8 cellular contexts compared by ENCODE assay signal in the genomic region with DNA sequence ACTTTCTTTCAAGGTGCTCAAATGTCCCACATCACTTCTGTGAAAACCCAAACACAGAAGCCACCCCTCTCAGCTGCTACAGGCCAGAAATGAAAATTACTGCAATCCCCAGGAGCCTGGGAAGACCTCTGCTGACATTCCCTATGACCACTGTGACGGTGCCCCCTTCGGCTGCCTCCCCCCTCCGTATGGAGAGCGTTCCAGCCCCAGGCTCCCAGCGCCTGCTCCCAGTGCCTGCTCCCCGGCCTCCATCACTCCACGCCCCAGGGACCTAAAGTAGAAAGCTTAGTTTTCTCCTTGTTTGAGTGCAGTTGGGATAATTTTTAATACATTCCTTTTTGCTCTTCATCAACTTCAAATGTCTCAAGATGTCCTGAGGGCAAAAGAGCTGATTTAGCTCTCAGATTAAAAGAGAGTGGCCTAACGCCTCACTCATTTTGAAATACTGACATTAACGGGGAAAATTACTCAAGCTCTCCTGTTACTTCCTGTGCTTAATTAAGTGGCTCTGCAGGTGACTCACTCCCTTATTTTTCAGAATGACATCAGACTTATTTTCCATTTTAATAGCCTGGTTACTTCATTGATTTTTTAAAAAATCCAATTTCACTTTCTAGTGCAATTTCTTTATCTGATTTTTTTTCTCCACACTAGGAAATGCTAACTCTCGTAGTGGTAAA.
DNase-seq lines count a peak whose midpoint lies in the region; ATAC-seq, FAIRE-seq and TF ChIP-seq lines count a peak whose summit lies in the region.
"Not testable (repeated sequence)": the region's sequence is repeated elsewhere in the genome, so short reads cannot be mapped to it uniquely, and the experiment has no call there.

No MANE protein-coding gene starts in this region.

- not testable (repeated sequence) for TF ChIP-seq CTCF in activated CD8-positive, alpha-beta T cell treated with anti-CD3 and anti-CD28 coated beads for 36 hours (IDR thresholded peaks at IDR 0.05)

- not testable (repeated sequence) for H3K4me2 ChIP-seq in trophoblast cell (ENCODE audit: low read length)

- not testable (repeated sequence) for H3K79me2 ChIP-seq in trophoblast cell (ENCODE audit: control insufficient read depth, insufficient read depth, low read length, poor library complexity)

- peaks cover 20% of the 10 kb centered on the region for H3K4me1 Mint-ChIP-seq in activated CD8-positive, alpha-beta T cell treated with anti-CD3 and anti-CD28 coated beads for 36 hours (ENCODE audit: low read depth)
- peaks cover 19% of the 10 kb centered on the region for H3K4me1 Mint-ChIP-seq in activated naive CD4-positive, alpha-beta T cell treated with anti-CD3 and anti-CD28 coated beads, Interleukin-2, amount 50 U/mL, for 24 hours

- peak; percentile 41 for DNase-seq in A172 (ENCODE audit: low spot score)
- DNase-seq in RPMI7951 (ENCODE audit: low read depth) = peak; percentile 78
- not testable (repeated sequence) for DNase-seq in activated CD8-positive, alpha-beta T cell treated with anti-CD3 and anti-CD28 coated beads for 36 hours
- DNase-seq in dermis blood vessel endothelial cell = peak; percentile 4
- peak in 1 of 2 donors; percentile 8 for DNase-seq in trophoblast cell

- not testable (repeated sequence) for H3K18ac ChIP-seq in trophoblast cell (ENCODE audit: low read length)

- not testable (repeated sequence) for H3K4me3 ChIP-seq in trophoblast cell (ENCODE audit: low read depth, low read length)

- peak overlapping the region; percentile 96 for H3K27ac Mint-ChIP-seq in activated CD8-positive, alpha-beta T cell treated with anti-CD3 and anti-CD28 coated beads for 36 hours
- H3K27ac Mint-ChIP-seq in activated naive CD4-positive, alpha-beta T cell treated with anti-CD3 and anti-CD28 coated beads, Interleukin-2, amount 50 U/mL, for 24 hours = peak overlapping the region; percentile 88

- H3K14ac ChIP-seq in trophoblast cell (ENCODE audit: low read length) = not testable (repeated sequence)

- H3K27ac ChIP-seq in trophoblast cell (ENCODE audit: low read depth, low read length) = peak overlapping the region; percentile 33

- H3K9ac ChIP-seq in trophoblast cell (ENCODE audit: low read length) = not testable (repeated sequence)

- POLR2A ChIA-PET in activated CD8-positive, alpha-beta T cell treated with anti-CD3 and anti-CD28 coated beads for 36 hours (lab: Charles Lee) = not testable (repeated sequence)

- H3K36me3 Mint-ChIP-seq in activated CD8-positive, alpha-beta T cell treated with anti-CD3 and anti-CD28 coated beads for 36 hours (ENCODE audit: low read depth); activated naive CD4-positive, alpha-beta T cell treated with anti-CD3 and anti-CD28 coated beads, Interleukin-2, amount 50 U/mL, for 24 hours: not testable (repeated sequence)

- not testable (repeated sequence) for H3K4ac ChIP-seq in trophoblast cell (ENCODE audit: low read depth, low read length)

- not testable (repeated sequence) for H3K27me3 Mint-ChIP-seq in activated CD8-positive, alpha-beta T cell treated with anti-CD3 and anti-CD28 coated beads for 36 hours; activated naive CD4-positive, alpha-beta T cell treated with anti-CD3 and anti-CD28 coated beads, Interleukin-2, amount 50 U/mL, for 24 hours

- not testable (repeated sequence) for H3K9me3 Mint-ChIP-seq in activated CD8-positive, alpha-beta T cell treated with anti-CD3 and anti-CD28 coated beads for 36 hours; activated naive CD4-positive, alpha-beta T cell treated with anti-CD3 and anti-CD28 coated beads, Interleukin-2, amount 50 U/mL, for 24 hours

- peak; percentile 60 for ATAC-seq in GM18520 (IDR thresholded peaks at IDR 0.05; ENCODE audit: unreplicated experiment)
- peak; percentile 40 for ATAC-seq in activated CD8-positive, alpha-beta T cell treated with anti-CD3 and anti-CD28 coated beads for 36 hours

- no CpG with 5 or more reads among the region's 10 CpGs for WGBS in trophoblast cell (ENCODE audit: extremely low coverage, insufficient coverage, insufficient read length)

- H2AK5ac ChIP-seq in trophoblast cell (ENCODE audit: low read length) = not testable (repeated sequence)

- FAIRE-seq in islet of Langerhans (lab: Jason Lieb, UNC) = peak; percentile 98

- CTCF ChIA-PET in activated CD8-positive, alpha-beta T cell treated with anti-CD3 and anti-CD28 coated beads for 36 hours (lab: Charles Lee) = not testable (repeated sequence)

- H4K8ac ChIP-seq in trophoblast cell (ENCODE audit: low read depth, low read length) = not testable (repeated sequence)

- not testable (repeated sequence) for H3K4me3 Mint-ChIP-seq in activated CD8-positive, alpha-beta T cell treated with anti-CD3 and anti-CD28 coated beads for 36 hours
- H3K4me3 Mint-ChIP-seq in activated naive CD4-positive, alpha-beta T cell treated with anti-CD3 and anti-CD28 coated beads, Interleukin-2, amount 50 U/mL, for 24 hours = peak overlapping the region; percentile 44

- H2BK5ac ChIP-seq in trophoblast cell (ENCODE audit: low read depth, low read length, poor library complexity) = not testable (repeated sequence)

- H3K9me3 ChIP-seq in trophoblast cell (ENCODE audit: insufficient read depth, low read depth, low read length) = not testable (repeated sequence)

- not testable (repeated sequence) for H4K91ac ChIP-seq in trophoblast cell (ENCODE audit: low read depth, low read length)

- H3K4me1 ChIP-seq in trophoblast cell (ENCODE audit: control insufficient read depth in 1 of 2, insufficient read depth in 2 of 2, low read length in 2 of 2) = not testable (repeated sequence)

- H3K27me3 ChIP-seq in trophoblast cell (ENCODE audit: insufficient read depth, low read length) = not testable (repeated sequence)

- intact Hi-C loops in activated CD8-positive, alpha-beta T cell treated with anti-CD3 and anti-CD28 coated beads for 36 hours (cut with micrococcal nuclease) = not testable (repeated sequence)

- H2AFZ ChIP-seq in trophoblast cell (ENCODE audit: insufficient read depth, low read length, poor library complexity) = not testable (repeated sequence)

- not testable (repeated sequence) for H3K79me1 ChIP-seq in trophoblast cell (ENCODE audit: low read length)

- not testable (repeated sequence) for H2BK12ac ChIP-seq in trophoblast cell (ENCODE audit: low read length)

- H3K36me3 ChIP-seq in trophoblast cell (ENCODE audit: control insufficient read depth in 1 of 2, insufficient read depth in 2 of 2, low read length in 2 of 2) = not testable (repeated sequence)

- H3K23ac ChIP-seq in trophoblast cell (ENCODE audit: low read length) = not testable (repeated sequence)

- peak overlapping the region; percentile 31 for H2BK120ac ChIP-seq in trophoblast cell (ENCODE audit: insufficient read depth, low read length, poor library complexity)

- H4K12ac ChIP-seq in trophoblast cell (ENCODE audit: low read depth, low read length) = not testable (repeated sequence)
